24 cellular contexts compared by ENCODE assay signal in the genomic region with DNA sequence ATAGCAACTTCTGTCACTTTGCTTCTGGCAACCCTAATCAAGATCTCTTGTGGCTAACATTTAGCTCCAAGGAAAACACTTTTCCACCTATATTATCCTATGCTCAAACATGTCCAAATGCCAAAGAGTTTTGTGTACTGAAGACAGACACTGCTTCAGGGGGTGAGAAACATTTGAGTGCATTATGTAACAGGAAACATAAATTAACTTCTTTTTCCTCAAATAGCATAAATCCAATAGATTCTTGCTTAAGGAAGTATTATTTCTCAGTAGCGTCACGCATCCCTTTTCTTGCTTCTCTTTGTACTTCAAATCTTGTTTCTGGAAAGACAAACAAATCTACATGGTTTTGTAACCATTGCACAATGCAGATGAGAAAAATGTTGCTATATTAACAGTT.
"Had no signal": no experiment of that assay in that cellular context is flagged by ENCODE, and none has a peak within 500 bp of the region (broad histone marks: within the 10 kb centered on the region; RNA-seq: fewer than 3 reads in every experiment).

No MANE protein-coding gene starts in this region.

- ATAC-seq: activated T-cell treated with anti-CD3 and anti-CD28 coated beads, Interleukin-2, amount 50 U/mL, for 72 hours; body of pancreas; esophagus mucosa; gastrocnemius medialis; naive thymus-derived CD8-positive, alpha-beta T cell; stimulated activated naive B cell treated with anti-CD40 and anti-IgM and Interleukin-4, amounts not matched to agents 10 μg/mL and 1 μg/mL and 100 μg/mL, for 72 hours had no signal

- H3K27me3 Mint-ChIP-seq: activated naive CD4-positive, alpha-beta T cell treated with anti-CD3 and anti-CD28 coated beads, Interleukin-2, amount 10 ng/mL, durations not matched to agents 7 days and 5 days; naive thymus-derived CD8-positive, alpha-beta T cell; progenitor cell of endocrine pancreas; stimulated activated naive B cell treated with anti-CD40 and anti-IgM and Interleukin-4, amounts not matched to agents 10 μg/mL and 1 μg/mL and 100 μg/mL, for 72 hours had no signal

- H3K27me3 ChIP-seq: body of pancreas, gastrocnemius medialis, neural progenitor cell, transverse colon had no signal

- H3K9me3 Mint-ChIP-seq: activated naive CD4-positive, alpha-beta T cell treated with anti-CD3 and anti-CD28 coated beads, Interleukin-2, amount 10 ng/mL, durations not matched to agents 7 days and 5 days; activated T-cell treated with anti-CD3 and anti-CD28 coated beads, Interleukin-2, amount 50 U/mL, for 72 hours; neural progenitor cell; stimulated activated naive B cell treated with anti-CD40 and anti-IgM and Interleukin-4, amounts not matched to agents 10 μg/mL and 1 μg/mL and 100 μg/mL, for 72 hours had no signal

- H3K4me3 Mint-ChIP-seq: activated naive CD4-positive, alpha-beta T cell treated with anti-CD3 and anti-CD28 coated beads, Interleukin-2, amount 10 ng/mL, durations not matched to agents 7 days and 5 days; activated T-cell treated with anti-CD3 and anti-CD28 coated beads, Interleukin-2, amount 50 U/mL, for 72 hours; mesothelial cell of epicardium; naive thymus-derived CD8-positive, alpha-beta T cell; neural progenitor cell; stimulated activated naive B cell treated with anti-CD40 and anti-IgM and Interleukin-4, amounts not matched to agents 10 μg/mL and 1 μg/mL and 100 μg/mL, for 72 hours had no signal

- H3K4me1 ChIP-seq: body of pancreas, gastrocnemius medialis, left ventricle myocardium inferior, neural progenitor cell, transverse colon had no signal

- H3K9me3 ChIP-seq: body of pancreas, gastrocnemius medialis, left ventricle myocardium inferior, transverse colon had no signal

- FAIRE-seq: urothelium cell line had no signal

- H3K27ac ChIP-seq: body of pancreas, gastrocnemius medialis, left ventricle myocardium inferior, neural progenitor cell, transverse colon had no signal

- H3K27ac Mint-ChIP-seq: activated naive CD4-positive, alpha-beta T cell treated with anti-CD3 and anti-CD28 coated beads, Interleukin-2, amount 10 ng/mL, durations not matched to agents 7 days and 5 days; activated T-cell treated with anti-CD3 and anti-CD28 coated beads, Interleukin-2, amount 50 U/mL, for 72 hours; mesothelial cell of epicardium; naive thymus-derived CD8-positive, alpha-beta T cell; neural progenitor cell; progenitor cell of endocrine pancreas; stimulated activated naive B cell treated with anti-CD40 and anti-IgM and Interleukin-4, amounts not matched to agents 10 μg/mL and 1 μg/mL and 100 μg/mL, for 72 hours had no signal

- H3K36me3 Mint-ChIP-seq: activated naive CD4-positive, alpha-beta T cell treated with anti-CD3 and anti-CD28 coated beads, Interleukin-2, amount 10 ng/mL, durations not matched to agents 7 days and 5 days; mesothelial cell of epicardium; naive thymus-derived CD8-positive, alpha-beta T cell; neural progenitor cell; stimulated activated naive B cell treated with anti-CD40 and anti-IgM and Interleukin-4, amounts not matched to agents 10 μg/mL and 1 μg/mL and 100 μg/mL, for 72 hours had no signal

- H3K4me1 Mint-ChIP-seq: activated naive CD4-positive, alpha-beta T cell treated with anti-CD3 and anti-CD28 coated beads, Interleukin-2, amount 10 ng/mL, durations not matched to agents 7 days and 5 days; mesothelial cell of epicardium; naive thymus-derived CD8-positive, alpha-beta T cell; neural progenitor cell; stimulated activated naive B cell treated with anti-CD40 and anti-IgM and Interleukin-4, amounts not matched to agents 10 μg/mL and 1 μg/mL and 100 μg/mL, for 72 hours had no signal

- DNase-seq: activated CD4-positive, alpha-beta T cell treated with anti-CD3 and anti-CD28 coated beads for 4 hours; activated CD4-positive, alpha-beta T cell treated with anti-CD3 and anti-CD28 coated beads, Interleukin-2, amount 50 U/mL, for 48 hours; activated CD4-positive, CD25-positive, alpha-beta regulatory T cell; activated effector memory CD4-positive, alpha-beta T cell treated with Interleukin-2 at 50 U/mL for 16 hours; activated naive CD4-positive, alpha-beta T cell treated with anti-CD3 and anti-CD28 coated beads, Interleukin-2, amount 10 ng/mL, durations not matched to agents 7 days and 5 days; activated T-cell treated with anti-CD3 and anti-CD28 coated beads, Interleukin-2, amount 50 U/mL, for 72 hours; body of pancreas; caudate nucleus; dermis blood vessel endothelial cell; effector memory CD4-positive, alpha-beta T cell; gastrocnemius medialis; hippocampal formation; left ventricle myocardium inferior; naive thymus-derived CD8-positive, alpha-beta T cell; stimulated activated CD4-positive, alpha-beta T cell treated with anti-CD3 and anti-CD28 coated beads, Interleukin-2, amount 100 ng/mL, for 48 hours; stimulated activated CD8-positive, alpha-beta memory T cell treated with anti-CD3 and anti-CD28 coated beads, Interleukin-4, amount 100 ng/mL, for 48 hours; stimulated activated naive B cell treated with anti-CD40 and anti-IgM and Interleukin-4, amounts not matched to agents 10 μg/mL and 1 μg/mL and 100 μg/mL, for 72 hours; T1000; transverse colon had no signal

- H3K4me3 ChIP-seq: body of pancreas, gastrocnemius medialis, left ventricle myocardium inferior, neural progenitor cell, transverse colon had no signal

- H3K36me3 ChIP-seq: gastrocnemius medialis, left ventricle myocardium inferior, transverse colon had no signal
